29 cellular contexts compared by ENCODE assay signal in the genomic region with DNA sequence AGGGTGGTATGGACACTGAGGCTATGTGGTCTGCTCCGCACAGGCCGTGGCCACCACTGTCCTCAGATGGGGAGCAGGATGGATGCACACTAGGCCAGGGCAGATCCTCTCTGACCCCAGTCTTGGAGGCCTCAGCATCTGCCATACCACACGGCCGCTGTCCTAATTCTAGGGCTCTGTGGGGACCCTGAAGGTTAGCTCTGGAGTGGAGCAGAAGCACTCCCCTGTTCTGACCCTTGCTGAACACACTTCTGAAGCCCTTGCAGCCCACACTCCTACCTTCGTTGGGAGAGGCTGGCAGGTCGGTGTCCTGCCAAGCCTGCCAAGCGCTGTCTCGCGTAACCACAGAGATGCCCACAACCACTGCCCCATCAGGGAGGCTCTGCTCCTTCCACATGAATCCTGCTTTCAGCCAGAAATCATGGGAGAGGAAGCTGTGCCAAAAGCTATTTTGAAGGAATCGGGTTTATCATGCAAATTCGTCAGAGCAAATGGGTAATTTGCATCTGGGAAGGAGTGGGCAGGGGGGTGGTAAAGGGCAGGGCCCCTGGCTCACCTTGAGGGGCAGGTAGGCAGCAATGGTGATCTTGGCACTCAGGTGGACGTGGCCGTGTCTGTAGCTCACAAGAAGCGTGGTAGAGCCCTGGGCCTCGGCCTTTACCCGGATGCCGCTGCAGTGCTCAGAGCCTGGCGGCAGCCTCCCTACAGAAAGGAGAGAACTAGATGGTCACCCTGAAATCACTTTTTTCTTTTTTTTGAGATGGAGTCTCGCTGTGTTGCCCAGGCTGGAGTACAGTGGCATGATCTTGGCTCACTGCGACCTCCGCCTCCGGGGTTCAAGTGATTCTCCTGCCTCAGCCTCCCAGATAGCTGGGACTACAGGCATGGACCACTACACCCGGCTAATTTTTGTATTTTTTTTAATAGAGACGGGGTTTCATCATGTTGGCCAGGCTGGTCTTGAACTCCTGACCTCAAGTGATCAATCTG. TPM values are rescaled to one million over a fixed set of nuclear protein-coding genes. Genes with fewer than 3 reads are reported as not detected.
DNase-seq lines count a peak whose midpoint lies in the region; TF ChIP-seq lines count a peak whose summit lies in the region.
"Had no signal": no experiment of that assay in that cellular context is flagged by ENCODE, and none has a peak within 500 bp of the region (broad histone marks: within the 10 kb centered on the region; RNA-seq: fewer than 3 reads in every experiment).

No MANE protein-coding gene starts in this region.

- no peaks in the 10 kb centered on the region for H3K79me1 ChIP-seq in H9 (ENCODE audit: insufficient read depth, low read depth, low read length, poor library complexity, severe bottlenecking)

- H4K20me1 ChIP-seq in H9 (ENCODE audit: control insufficient read depth, insufficient read depth, insufficient read length), result peaks cover 2% of the 10 kb centered on the region

- no peak overlapping the region for H2BK15ac ChIP-seq in H9 (ENCODE audit: low read depth, low read length)

- peak overlapping the region; percentile 39 for H3K18ac ChIP-seq in H9 (ENCODE audit: insufficient read length, low read depth, low read length)

- H3K27me3 ChIP-seq in H9 (ENCODE audit: insufficient read depth, low read length), result no peaks in the 10 kb centered on the region
- H3K27me3 ChIP-seq: BLaER1, dorsolateral prefrontal cortex, gastroesophageal sphincter, ovary, tibial nerve had no signal

- no peak overlapping the region for H2BK12ac ChIP-seq in H9 (ENCODE audit: insufficient read length, low read depth, low read length)

- no CpG with 5 or more reads among the region's 24 CpGs for WGBS in H9 (ENCODE audit: extremely low coverage, insufficient read length, low lambda C conversion rate)

- H3K27ac ChIP-seq in H9 (ENCODE audit: insufficient read length, low read depth, low read length), result no peak overlapping the region
- H3K27ac ChIP-seq: BLaER1, gastroesophageal sphincter, ovary, tibial nerve, WERI-Rb-1 had no signal

- intact Hi-C loops in CD14-positive monocyte (cut with micrococcal nuclease), result no loop called here

- no peaks in the 10 kb centered on the region for H3K79me2 ChIP-seq in H9 (ENCODE audit: insufficient read depth, low read length)

- no peaks in the 10 kb centered on the region for H3K23me2 ChIP-seq in H9 (ENCODE audit: insufficient read length, low read depth, low read length, poor library complexity, severe bottlenecking)

- H3K9me3 ChIP-seq in H9 (ENCODE audit: control insufficient read depth, low read depth, low read length), result no peaks in the 10 kb centered on the region
- H3K9me3 ChIP-seq: BLaER1, Caco-2, gastroesophageal sphincter, ovary, tibial nerve had no signal

- peak overlapping the region; percentile 2 for H3K4me2 ChIP-seq in H9 (ENCODE audit: insufficient read depth, insufficient read length, low read length)
- H3K4me2 ChIP-seq: BLaER1 had no signal

- DNase-seq in CD14-positive monocyte (ENCODE audit: low spot score), result no peak
- DNase-seq in H9, result peak; percentile 50
- peak; percentile 31 for DNase-seq in astrocyte of the hippocampus (ENCODE audit: low read depth, low spot score)
- DNase-seq in iPS-NIHi7 (ENCODE audit: extremely low spot score), result peak; percentile 45
- no peak for DNase-seq in GM13976 (ENCODE audit: low spot score)
- no peak for DNase-seq in NK-92 treated with Interleukin-12 subunit alpha and Interleukin-12 subunit beta, amount 100 ng/mL, for 24 hours (lab: John Stamatoyannopoulos, UW)
- DNase-seq in SK-N-DZ (ENCODE audit: low spot score), result no peak
- DNase-seq in NAMALWA (ENCODE audit: low spot score), result no peak
- DNase-seq: activated CD4-positive, alpha-beta T cell treated with anti-CD3 and anti-CD28 coated beads, Interleukin-2, amount 50 U/mL, for 1 hour; activated CD8-positive, alpha-beta memory T cell treated with anti-CD3 and anti-CD28 coated beads, Interleukin-2, amount 10 ng/mL, durations not matched to agents 7 days and 5 days; Caco-2; GDM1; hippocampal formation; islet precursor cell; Kasumi-1; natural killer cell; NCI-H2171; NCI-H524; ovary; SIG-M5; small intestine; SW 1271; T-helper 9 cell; WERI-Rb-1 had no signal

- no peak overlapping the region for H3K4ac ChIP-seq in H9 (ENCODE audit: low read depth, low read length)

- in situ Hi-C loops in GM13976 (cut with MboI; ENCODE audit: low sequenced_read_pairs, unreplicated experiment), result no loop called here

- no peak overlapping the region for H2AFZ ChIP-seq in H9 (ENCODE audit: low read length)

- H2BK20ac ChIP-seq in H9 (ENCODE audit: low read depth, low read length, poor library complexity, severe bottlenecking), result no peak overlapping the region

- H3K9ac ChIP-seq in H9 (ENCODE audit: extremely low read depth, insufficient read length, low read length), result peak overlapping the region; percentile 8
- H3K9ac ChIP-seq: BLaER1 had no signal

- H3K4me1 Mint-ChIP-seq in CD14-positive monocyte (no peaks in the 10 kb centered on the region), H9 (peaks cover 21 to 22% of the 10 kb centered on the region in 2 experiments)
- H3K4me1 Mint-ChIP-seq: activated CD8-positive, alpha-beta memory T cell treated with anti-CD3 and anti-CD28 coated beads, Interleukin-2, amount 10 ng/mL, durations not matched to agents 7 days and 5 days had no signal

- no peak overlapping the region for H4K5ac ChIP-seq in H9 (ENCODE audit: insufficient read length, low read depth, low read length)

- H3K14ac ChIP-seq in H9 (ENCODE audit: insufficient read depth, low read length), result peak overlapping the region; percentile 6; the same call in 1 of the 2 replicates

- H3K4me1 ChIP-seq in H9 (ENCODE audit: insufficient read depth, low read length), result peaks cover 6% of the 10 kb centered on the region; the same call in 1 of the 2 replicates
- H3K4me1 ChIP-seq: Caco-2, gastroesophageal sphincter, tibial nerve had no signal

- no peak overlapping the region for H3K56ac ChIP-seq in H9 (ENCODE audit: insufficient read length, low read depth, low read length)

- H3K4me3 Mint-ChIP-seq in CD14-positive monocyte (no peak overlapping the region), H9 (peak overlapping the region in 1 of 2 experiments; percentile 20; a peak in 2 of 5 replicates)
- H3K4me3 Mint-ChIP-seq: activated CD8-positive, alpha-beta memory T cell treated with anti-CD3 and anti-CD28 coated beads, Interleukin-2, amount 10 ng/mL, durations not matched to agents 7 days and 5 days; activated naive CD4-positive, alpha-beta T cell treated with anti-CD3 and anti-CD28 coated beads, Interleukin-2, amount 50 U/mL, for 24 hours; natural killer cell had no signal

- no peak overlapping the region for H3T11ph ChIP-seq in H9 (ENCODE audit: low read length)

- no peaks in the 10 kb centered on the region for H3K9me3 Mint-ChIP-seq in CD14-positive monocyte
- no peaks in the 10 kb centered on the region for H3K9me3 Mint-ChIP-seq in H9
- H3K9me3 Mint-ChIP-seq: activated naive CD4-positive, alpha-beta T cell treated with anti-CD3 and anti-CD28 coated beads, Interleukin-2, amount 50 U/mL, for 24 hours; natural killer cell had no signal

- H2BK120ac ChIP-seq in H9 (ENCODE audit: low read depth, low read length, poor library complexity, severe bottlenecking), result no peak overlapping the region

- no peak overlapping the region for H2AK5ac ChIP-seq in H9 (ENCODE audit: insufficient read length, low read length)

- H4K8ac ChIP-seq in H9 (replicated peaks; ENCODE audit: insufficient read length, low read depth, low read length), result no peak overlapping the region

- H2BK5ac ChIP-seq in H9 (ENCODE audit: insufficient read length, low read length), result no peak overlapping the region

- H3K36me3 Mint-ChIP-seq in CD14-positive monocyte (peaks cover 56 to 70% of the 10 kb centered on the region in 2 donors), H9 (ENCODE audit: insufficient read depth in 1 of 3, low read depth in 3 of 3) (peaks cover 33 to 56% (median 41%) of the 10 kb centered on the region in 3 experiments)

- peaks cover 0 to 2% (median 0%) of the 10 kb centered on the region in 3 donors for H3K27me3 Mint-ChIP-seq in CD14-positive monocyte (ENCODE audit: low read depth in 3 of 3)
- no peaks in the 10 kb centered on the region; the same call in 1 of the 2 replicates for H3K27me3 Mint-ChIP-seq in H9 (ENCODE audit: low read depth)
- H3K27me3 Mint-ChIP-seq: activated CD8-positive, alpha-beta memory T cell treated with anti-CD3 and anti-CD28 coated beads, Interleukin-2, amount 10 ng/mL, durations not matched to agents 7 days and 5 days; activated naive CD4-positive, alpha-beta T cell treated with anti-CD3 and anti-CD28 coated beads, Interleukin-2, amount 50 U/mL, for 24 hours had no signal

- H4K91ac ChIP-seq in H9 (ENCODE audit: insufficient read length, low read depth, low read length), result no peak overlapping the region

- no peak overlapping the region for H3K23ac ChIP-seq in H9 (ENCODE audit: insufficient read length, low read depth, low read length)

- H3K27ac Mint-ChIP-seq in CD14-positive monocyte (peak overlapping the region in 5 of 7 donors; percentile 19 to 67 (median 54)), H9 (peak overlapping the region; percentile 90 to 99 (median 97))
- H3K27ac Mint-ChIP-seq: activated naive CD4-positive, alpha-beta T cell treated with anti-CD3 and anti-CD28 coated beads, Interleukin-2, amount 50 U/mL, for 24 hours; natural killer cell had no signal

- no peak for TF ChIP-seq CTCF in CD14-positive monocyte (IDR thresholded peaks at IDR 0.05)
- no peak for TF ChIP-seq CTCF in H9 (conservative IDR thresholded peaks at IDR 0.05)
- TF ChIP-seq CTCF in GM13976 (IDR thresholded peaks at IDR 0.05; ENCODE audit: borderline replicate concordance, control extremely low read depth, extremely low read depth, insufficient read depth, missing control alignments), result no peak

RNA-seq across cellular contexts. Expression of a gene that starts 54.4 kb away (rescaled TPM):
- 10 to 100 TPM in 1 of 2 donors, 1 to 10 TPM in 1; 7.9 to 13.0 TPM for polyA plus RNA-seq in CD14-positive monocyte
- total RNA-seq in H9 (2021), result 47.3 and 48.8 TPM in 2 replicates
- 56.4 and 61.5 TPM in 2 replicates for polyA plus RNA-seq in SK-N-DZ (2014; cell fraction: cytosol; rRNA removed)
- 60.0 and 87.4 TPM in 2 replicates for polyA plus RNA-seq in SK-N-DZ (2014; cell fraction: nucleus; rRNA removed)

Comparison
In these comparisons a context has a peak if more than half of its experiments do, and no peak if none do; other contexts are left out.
1. DNase-seq: peak in H9 (single experiment), astrocyte of the hippocampus (single experiment) and iPS-NIHi7 (single experiment); none in CD14-positive monocyte (single experiment), GM13976 (single experiment), NK-92 treated with Interleukin-12 subunit alpha and Interleukin-12 subunit beta, amount 100 ng/mL, for 24 hours (single experiment), SK-N-DZ (single experiment) and NAMALWA (single experiment).